8 cellular contexts compared by ENCODE assay signal in the genomic region with DNA sequence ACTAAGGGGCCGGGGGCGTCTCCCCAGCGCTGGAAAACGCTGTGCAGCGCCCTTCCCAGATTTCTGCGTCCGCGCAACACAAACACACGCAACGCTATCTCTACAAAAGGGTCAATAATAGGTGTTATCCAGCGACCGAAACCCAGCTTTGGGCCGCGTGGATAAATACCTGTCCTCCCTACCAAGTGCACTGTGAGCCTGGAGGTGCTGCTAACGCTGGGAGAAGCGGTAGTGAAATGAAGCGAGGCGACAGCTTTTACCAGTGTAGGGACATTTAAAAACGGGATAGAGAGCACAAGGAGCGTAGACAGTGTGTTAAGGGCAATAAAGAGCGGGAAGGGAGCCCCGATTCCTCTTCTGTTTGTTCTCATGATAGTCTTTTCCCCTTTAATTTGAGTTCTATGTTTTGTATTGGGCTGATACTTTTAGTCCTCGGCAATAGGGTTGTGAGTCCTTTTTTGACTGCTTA. TPM values are rescaled to one million over a fixed set of nuclear protein-coding genes. Genes with fewer than 3 reads are reported as not detected.
DNase-seq lines count a peak whose midpoint lies in the region; ATAC-seq and TF ChIP-seq lines count a peak whose summit lies in the region.

No MANE protein-coding gene starts in this region.

- no peaks in the 10 kb centered on the region for H3K36me3 ChIP-seq in A673 (ENCODE audit: insufficient read depth, low read length, poor library complexity, severe bottlenecking)
- no peaks in the 10 kb centered on the region for H3K36me3 ChIP-seq in colonic mucosa
- no peaks in the 10 kb centered on the region for H3K36me3 ChIP-seq in urinary bladder (ENCODE audit: insufficient read depth)

- H3K4me1 Mint-ChIP-seq in memory B cell, result peaks cover 9% of the 10 kb centered on the region

- no peaks in the 10 kb centered on the region for H3K9me3 ChIP-seq in A673 (ENCODE audit: low read depth, low read length, poor library complexity, severe bottlenecking)
- no peaks in the 10 kb centered on the region for H3K9me3 ChIP-seq in colonic mucosa

- peak overlapping the region; percentile 77 for H3K4me3 ChIP-seq in A673 (ENCODE audit: low read depth, low read length, poor library complexity, severe bottlenecking)
- H3K4me3 ChIP-seq in colonic mucosa, result peak overlapping the region; percentile 83
- H3K4me3 ChIP-seq in urinary bladder (ENCODE audit: low read depth, low read length), result peak overlapping the region; percentile 53

- BruUV-seq in A673 (replicated peaks; lab: Mats Ljungman, UMichigan), result TSS peak; percentile 94

- no peaks in the 10 kb centered on the region for H3K36me3 Mint-ChIP-seq in memory B cell

- TF ChIP-seq CTCF in A673 (conservative IDR thresholded peaks at IDR 0.05; ENCODE audit: low read depth, low read length) (no peak), GM10248 (IDR thresholded peaks at IDR 0.05; ENCODE audit: control extremely low read depth, extremely low read depth, low read depth, missing control alignments) (no peak), colonic mucosa (IDR thresholded peaks at IDR 0.05) (no peak)

- H3K9me3 Mint-ChIP-seq in memory B cell, result no peaks in the 10 kb centered on the region

- peak overlapping the region; percentile 75 to 91 for H3K9ac ChIP-seq in colonic mucosa (ENCODE audit: low read depth in 2 of 2, low read length in 2 of 2)

- peak overlapping the region; percentile 73 for H3K27ac Mint-ChIP-seq in memory B cell

- peak; percentile 21 for ATAC-seq in HG02763 (IDR thresholded peaks at IDR 0.05; ENCODE audit: unreplicated experiment)
- peak; percentile 12 for ATAC-seq in memory B cell (ENCODE audit: low read depth)

- H3K27me3 Mint-ChIP-seq in memory B cell, result peaks cover 2% of the 10 kb centered on the region

- H3K27me3 ChIP-seq in A673 (replicated peaks; ENCODE audit: insufficient read depth, low read depth, low read length, poor library complexity), result no peaks in the 10 kb centered on the region
- no peaks in the 10 kb centered on the region for H3K27me3 ChIP-seq in colonic mucosa

- POLR2A ChIA-PET in A673 (lab: Charles Lee; ENCODE audit: low non-redundant PET) (no interaction called here), GM10248 (lab: Yijun Ruan, JAX) (interaction anchor here (1.2 kb wide), 1 partner anchor 245 kb away, joined by 4 read pairs; a partner anchor contains a TSS)

- intact Hi-C loops in A673 (cut with micrococcal nuclease; ENCODE audit: unreplicated experiment) (no loop called here), colonic mucosa (cut with DNase I) (no loop called here)

- H3K4me3 Mint-ChIP-seq in memory B cell, result peak overlapping the region; percentile 92

- under 1% methylated on average over 23 of the region's 23 CpGs for WGBS in urinary bladder

- H3K27ac ChIP-seq in A673 (ENCODE audit: low read depth, low read length, poor library complexity, severe bottlenecking) (peak overlapping the region; percentile 87), colonic mucosa (peak overlapping the region; percentile 86), urinary bladder (ENCODE audit: low read depth) (no peak overlapping the region)

- H3K4me1 ChIP-seq in A673 (ENCODE audit: insufficient read depth, low read length, poor library complexity, severe bottlenecking) (peaks cover 27% of the 10 kb centered on the region), colonic mucosa (no peaks in the 10 kb centered on the region), urinary bladder (ENCODE audit: insufficient read depth) (no peaks in the 10 kb centered on the region)

- CTCF ChIA-PET in A673 (lab: Charles Lee), result no interaction called here
- CTCF ChIA-PET in GM10248 (lab: Yijun Ruan, JAX), result interaction anchor here (0.8 to 6.5 kb wide), 9 partner anchors 10 to 890 kb away, joined by 3 to 72 read pairs (median 6); no protein-coding TSS in a partner anchor

- DNase-seq in A673 (ENCODE audit: low spot score) (peak; percentile 40), GM10248 (ENCODE audit: extremely low spot score) (peak; percentile 13), NCI-H460 (ENCODE audit: extremely low read depth, low read depth) (peak; percentile 6), colonic mucosa (peak; percentile 42), memory B cell (ENCODE audit: low spot score in 2 of 2) (no peak), NCI-H2081 treated with DMSO at 0.1 percent for 48 hours (lab: John Stamatoyannopoulos, UW) (no peak)

RNA-seq across cellular contexts. Expression of a gene that starts 0.4 kb away (rescaled TPM):
- total RNA-seq in A673 (2021), result 32.8 and 34.9 TPM in 2 replicates
- 38.4 and 39.4 TPM in 2 replicates for total RNA-seq in NCI-H460 (2014; rRNA removed; shearing (Covaris generic))
- polyA plus RNA-seq in NCI-H460 (2014; cell fraction: nucleus; rRNA removed), result 35.6 and 55.3 TPM in 2 replicates
- 10 to 100 TPM in 1 of 2 donors, 1 to 10 TPM in 1; 8.4 to 25.1 TPM for total RNA-seq in colonic mucosa
- total RNA-seq in urinary bladder, result 8.4 TPM
- polyA plus RNA-seq in urinary bladder, result 0.23 TPM

Comparison
In these comparisons a context has a peak if more than half of its experiments do, and no peak if none do; other contexts are left out.
1. DNase-seq: peak in A673 (single experiment), GM10248 (single experiment), NCI-H460 (single experiment) and colonic mucosa (single experiment); none in memory B cell (0 of 2) and NCI-H2081 treated with DMSO at 0.1 percent for 48 hours (single experiment).
2. Peak in every context shown above with its lines, with median percentiles within 50 percentile points of each other: H3K4me3 ChIP-seq.